ENCODE assay signal across 28 cellular contexts in genomic region chr17:39716073-39716818, GRCh38. TPM values are rescaled to one million over a fixed set of nuclear protein-coding genes. Genes with fewer than 3 reads are reported as not detected.
A peak's percentile ranks its signal among the peaks of the same experiment; 100 is the strongest.
DNase-seq lines count a peak whose midpoint lies in the region; ATAC-seq, FAIRE-seq and TF ChIP-seq lines count a peak whose summit lies in the region.
"Had no signal": no experiment of that assay in that cellular context is flagged by ENCODE, and none has a peak within 500 bp of the region (broad histone marks: within the 10 kb centered on the region; RNA-seq: fewer than 3 reads in every experiment).

No MANE protein-coding gene starts in this region.

- no peak for FAIRE-seq in H1 (lab: Jason Lieb, UNC)
- FAIRE-seq: A549, GM12892, H54, islet of Langerhans had no signal

- no peaks in the 10 kb centered on the region for H3K9me3 Mint-ChIP-seq in T-helper 2 cell treated with Interferon-gamma antibody and Interleukin-4, amounts not matched to agents 5 μg/mL and 100 μg/mL, for 36 hours
- H3K9me3 Mint-ChIP-seq: activated naive CD4-positive, alpha-beta T cell treated with anti-CD3 and anti-CD28 coated beads, Interleukin-2, amount 10 ng/mL, durations not matched to agents 7 days and 5 days; activated T-cell treated with anti-CD3 and anti-CD28 coated beads, Interleukin-2, amount 50 U/mL, for 4 hours; endodermal cell; stimulated activated memory B cell treated with anti-CD40 and anti-IgM and Interleukin-4, amounts not matched to agents 10 μg/mL and 1 μg/mL and 100 μg/mL, for 72 hours had no signal

- no peak overlapping the region for H3K4me3 ChIP-seq in BLaER1
- no peak overlapping the region for H3K4me3 ChIP-seq in H1 (ENCODE audit: extremely low read depth in 1 of 4, insufficient read depth in 2 of 4, low read depth in 3 of 4, low read length in 4 of 4)
- H3K4me3 ChIP-seq in gastrocnemius medialis = no peak overlapping the region
- H3K4me3 ChIP-seq: A549, tibial artery had no signal

- H3K56ac ChIP-seq in H1 (replicated peaks; ENCODE audit: insufficient read length, low read depth, low read length) = no peak overlapping the region

- no peak overlapping the region; the same call in 1 of the 2 replicates for H2BK5ac ChIP-seq in H1 (ENCODE audit: low read depth, low read length)

- CTCF ChIA-PET in H1 (lab: Charles Lee; ENCODE audit: partially characterized antibody) = interaction anchor here (0.8 to 2.7 kb wide), 6 partner anchors 10 to 95 kb away, joined by 3 to 13 read pairs (median 4); partner anchors contain the start of gene MIEN1

- WGBS in H1 (ENCODE audit: extremely low coverage in 1 of 2, insufficient coverage in 1 of 2, insufficient read length in 1 of 2, insufficient replicate concordance in 2 of 2, low coverage in 1 of 2, low lambda C conversion rate in 2 of 2, missing lambda C conversion rate in 1 of 2), 2 experiments = 96% methylated on average over 15 of the region's 15 CpGs; no CpG with 5 or more reads in 1 of the 2 experiments

- DNase-seq in H1 (ENCODE audit: low read depth in 1 of 2, low spot score in 2 of 2) (no peak), left lobe of liver (ENCODE audit: low spot score) (no peak), gastrocnemius medialis (no peak), NCI-H146 (lab: John Stamatoyannopoulos, UW) (no peak), SKM-1 treated with dmso at 0.1 percent for 144 hours (lab: John Stamatoyannopoulos, UW; ENCODE audit: unreplicated experiment) (no peak)
- DNase-seq in T-helper 2 cell treated with Interferon-gamma antibody and Interleukin-4, amounts not matched to agents 5 μg/mL and 100 μg/mL, for 36 hours (ENCODE audit: low spot score) = no peak
- DNase-seq: activated CD4-positive, CD25-positive, alpha-beta regulatory T cell; activated CD8-positive, alpha-beta T cell treated with anti-CD3 and anti-CD28 coated beads, Interleukin-2, amount 10 ng/mL, durations not matched to agents 7 days and 5 days; activated naive CD4-positive, alpha-beta T cell treated with anti-CD3 and anti-CD28 coated beads, Interleukin-2, amount 10 ng/mL, durations not matched to agents 7 days and 5 days; activated T-cell treated with anti-CD3 and anti-CD28 coated beads, Interleukin-2, amount 50 U/mL, for 4 hours; DMS53; endodermal cell; hippocampal formation; NCI-H1436; NCI-H82; PC-3; T-helper 9 cell; tibial artery had no signal

- no peaks in the 10 kb centered on the region for H3K23me2 ChIP-seq in H1 (ENCODE audit: low read depth, low read length)

- H2AK5ac ChIP-seq in H1 (ENCODE audit: low read depth, low read length) = no peak overlapping the region

- in situ Hi-C loops in gastrocnemius medialis (cut with MboI; ENCODE audit: low sequenced_read_pairs in 4 of 4) = no loop called here

- TF ChIP-seq CTCF in H1 (IDR thresholded peaks at IDR 0.05; ENCODE audit: control extremely low read depth in 1 of 3, insufficient read depth in 1 of 3, low read depth in 1 of 3, low read length in 3 of 3) (no peak), gastrocnemius medialis (IDR thresholded peaks at IDR 0.05 in 4 of 5, conservative IDR thresholded peaks at IDR 0.05 in 1 of 5) (no peak)

- H3K9me3 ChIP-seq in BLaER1 (no peaks in the 10 kb centered on the region), H1 (ENCODE audit: insufficient read depth in 2 of 2, low read depth in 1 of 2, low read length in 1 of 2) (no peaks in the 10 kb centered on the region), gastrocnemius medialis (no peaks in the 10 kb centered on the region)
- H3K9me3 ChIP-seq: A549, tibial artery had no signal

- H3K27ac ChIP-seq in BLaER1 = peak overlapping the region; percentile 31; the same call in 1 of the 2 replicates
- H3K27ac ChIP-seq in H1 (ENCODE audit: low read depth, low read length) = 0 out of 2 replicates have a peak overlapping the region, but pooled peaks have one; percentile 47
- H3K27ac ChIP-seq in gastrocnemius medialis = peak overlapping the region in 3 of 4 donors; percentile 5 to 67 (median 52)
- H3K27ac ChIP-seq: A549, tibial artery had no signal

- no peak overlapping the region for H3K18ac ChIP-seq in H1 (ENCODE audit: extremely low read depth, low read length)

- no peak for TF ChIP-seq EP300 in H1 (IDR thresholded peaks at IDR 0.05; ENCODE audit: borderline replicate concordance in 1 of 2, low read depth in 2 of 2, low read length in 2 of 2)

- H3K4me3 Mint-ChIP-seq in T-helper 2 cell treated with Interferon-gamma antibody and Interleukin-4, amounts not matched to agents 5 μg/mL and 100 μg/mL, for 36 hours = no peak overlapping the region
- H3K4me3 Mint-ChIP-seq: activated CD8-positive, alpha-beta T cell treated with anti-CD3 and anti-CD28 coated beads, Interleukin-2, amount 10 ng/mL, durations not matched to agents 7 days and 5 days; activated naive CD4-positive, alpha-beta T cell treated with anti-CD3 and anti-CD28 coated beads, Interleukin-2, amount 10 ng/mL, durations not matched to agents 7 days and 5 days; activated T-cell treated with anti-CD3 and anti-CD28 coated beads, Interleukin-2, amount 50 U/mL, for 4 hours; endodermal cell; stimulated activated memory B cell treated with anti-CD40 and anti-IgM and Interleukin-4, amounts not matched to agents 10 μg/mL and 1 μg/mL and 100 μg/mL, for 72 hours had no signal

- ATAC-seq in left lobe of liver (peak; percentile 6), gastrocnemius medialis (peak in 1 of 2 donors; percentile 40)
- ATAC-seq in activated CD4-positive, CD25-positive, alpha-beta regulatory T cell treated with anti-CD3 and anti-CD28 coated beads, Interleukin-2, amount 50 U/mL, for 24 hours = no peak
- ATAC-seq: activated CD8-positive, alpha-beta T cell treated with anti-CD3 and anti-CD28 coated beads, Interleukin-2, amount 10 ng/mL, durations not matched to agents 7 days and 5 days; activated T-cell treated with anti-CD3 and anti-CD28 coated beads, Interleukin-2, amount 50 U/mL, for 4 hours; stimulated activated memory B cell treated with anti-CD40 and anti-IgM and Interleukin-4, amounts not matched to agents 10 μg/mL and 1 μg/mL and 100 μg/mL, for 72 hours had no signal

- H4K20me1 ChIP-seq in BLaER1 (no peaks in the 10 kb centered on the region), H1 (replicated peaks in 1 of 2; ENCODE audit: control insufficient read depth in 1 of 2, insufficient read depth in 2 of 2, low read length in 2 of 2) (peaks cover 8 to 10% of the 10 kb centered on the region in 2 experiments)

- TF ChIP-seq RAD21 in H1 (IDR thresholded peaks at IDR 0.05 in 1 of 2, conservative IDR thresholded peaks at IDR 0.05 in 1 of 2; ENCODE audit: low read depth in 2 of 2, low read length in 2 of 2) = no peak

- POLR2A ChIA-PET in H1 (lab: Charles Lee; ENCODE audit: partially characterized antibody) = interaction anchor here (0.9 to 4.5 kb wide), 8 partner anchors 9 to 28 kb away, joined by 3 to 23 read pairs (median 4); partner anchors contain the start of genes ERBB2 and MIEN1

- no peaks in the 10 kb centered on the region for H3K36me3 Mint-ChIP-seq in T-helper 2 cell treated with Interferon-gamma antibody and Interleukin-4, amounts not matched to agents 5 μg/mL and 100 μg/mL, for 36 hours (ENCODE audit: low read depth)
- H3K36me3 Mint-ChIP-seq: activated naive CD4-positive, alpha-beta T cell treated with anti-CD3 and anti-CD28 coated beads, Interleukin-2, amount 10 ng/mL, durations not matched to agents 7 days and 5 days; stimulated activated memory B cell treated with anti-CD40 and anti-IgM and Interleukin-4, amounts not matched to agents 10 μg/mL and 1 μg/mL and 100 μg/mL, for 72 hours had no signal

- H3K9ac ChIP-seq in BLaER1 (peak overlapping the region; percentile 45; the same call in 1 of the 2 replicates), H1 (replicated peaks in 1 of 4; ENCODE audit: extremely low read depth in 1 of 4, low read depth in 3 of 4, low read length in 3 of 4) (no peak overlapping the region)

- no peaks in the 10 kb centered on the region for H3K4me1 Mint-ChIP-seq in T-helper 2 cell treated with Interferon-gamma antibody and Interleukin-4, amounts not matched to agents 5 μg/mL and 100 μg/mL, for 36 hours (ENCODE audit: low read depth)
- H3K4me1 Mint-ChIP-seq: activated naive CD4-positive, alpha-beta T cell treated with anti-CD3 and anti-CD28 coated beads, Interleukin-2, amount 10 ng/mL, durations not matched to agents 7 days and 5 days; endodermal cell had no signal

- H3K36me3 ChIP-seq in BLaER1 = no peaks in the 10 kb centered on the region
- peaks cover 45 to 89% (median 72%) of the 10 kb centered on the region in 4 experiments for H3K36me3 ChIP-seq in H1 (ENCODE audit: control insufficient read depth in 2 of 4, insufficient read depth in 4 of 4, low read length in 3 of 4)
- peaks cover 0 to 15% of the 10 kb centered on the region in 2 donors for H3K36me3 ChIP-seq in gastrocnemius medialis

- H2BK12ac ChIP-seq in H1 (ENCODE audit: low read depth, low read length) = no peak overlapping the region

- H3K27me3 ChIP-seq in BLaER1 = no peaks in the 10 kb centered on the region
- no peaks in the 10 kb centered on the region for H3K27me3 ChIP-seq in H1 (replicated peaks in 1 of 4; ENCODE audit: control insufficient read depth in 3 of 4, extremely low read depth in 1 of 4, insufficient read depth in 3 of 4, low read length in 3 of 4)
- H3K27me3 ChIP-seq in gastrocnemius medialis = no peaks in the 10 kb centered on the region
- H3K27me3 ChIP-seq: tibial artery had no signal

- no peak overlapping the region for H3K4ac ChIP-seq in H1 (replicated peaks; ENCODE audit: insufficient read length, low read depth, low read length)

- H3K79me1 ChIP-seq in H1 (ENCODE audit: low read depth, low read length) = no peaks in the 10 kb centered on the region

- H3K14ac ChIP-seq in H1 (ENCODE audit: insufficient read length) = no peak overlapping the region

- H4K91ac ChIP-seq in H1 (replicated peaks; ENCODE audit: insufficient read length, low read length) = no peak overlapping the region

- H3K23ac ChIP-seq in H1 (ENCODE audit: insufficient read length) = no peak overlapping the region

- no peak overlapping the region for H2BK20ac ChIP-seq in H1 (ENCODE audit: low read length)

- TF ChIP-seq POLR2A in H1 (IDR thresholded peaks at IDR 0.05; ENCODE audit: control extremely low read depth in 1 of 2, low read depth in 2 of 2, low read length in 2 of 2) (no peak), gastrocnemius medialis (IDR thresholded peaks at IDR 0.05) (no peak)

- no peak overlapping the region for H2BK15ac ChIP-seq in H1 (ENCODE audit: low read length)

- H3K4me2 ChIP-seq in BLaER1 = peak overlapping the region; percentile 44
- H3K4me2 ChIP-seq in H1 (ENCODE audit: insufficient read depth in 1 of 2, low read depth in 2 of 2, low read length in 2 of 2) = no peak overlapping the region
- H3K4me2 ChIP-seq: A549 had no signal

- H4K8ac ChIP-seq in H1 (ENCODE audit: extremely low read depth, insufficient read depth, low read length) = no peak overlapping the region

- peaks cover 43% of the 10 kb centered on the region for H3K4me1 ChIP-seq in BLaER1
- H3K4me1 ChIP-seq in H1 (replicated peaks in 1 of 4; ENCODE audit: control insufficient read depth in 3 of 4, insufficient read depth in 4 of 4, low read length in 3 of 4) = no peaks in the 10 kb centered on the region
- peaks cover 12 to 13% of the 10 kb centered on the region in 2 donors for H3K4me1 ChIP-seq in gastrocnemius medialis
- H3K4me1 ChIP-seq: A549 had no signal

- H2AFZ ChIP-seq in H1 (ENCODE audit: low read length) = no peak overlapping the region

- intact Hi-C loops in gastrocnemius medialis (cut with DNase I; ENCODE audit: low total_unique reads) = no loop called here

- no peak overlapping the region for H2BK120ac ChIP-seq in H1 (replicated peaks; ENCODE audit: low read depth, low read length)

- no peaks in the 10 kb centered on the region for H3K27me3 Mint-ChIP-seq in T-helper 2 cell treated with Interferon-gamma antibody and Interleukin-4, amounts not matched to agents 5 μg/mL and 100 μg/mL, for 36 hours (ENCODE audit: low read depth)
- H3K27me3 Mint-ChIP-seq: stimulated activated memory B cell treated with anti-CD40 and anti-IgM and Interleukin-4, amounts not matched to agents 10 μg/mL and 1 μg/mL and 100 μg/mL, for 72 hours had no signal

- H3K79me2 ChIP-seq in H1 (ENCODE audit: control insufficient read depth in 1 of 2, insufficient read depth in 2 of 2, low read length in 2 of 2) = peaks cover 0 to 4% of the 10 kb centered on the region in 2 experiments; a peak in 2 of 4 replicates

- no peak overlapping the region for H3K27ac Mint-ChIP-seq in T-helper 2 cell treated with Interferon-gamma antibody and Interleukin-4, amounts not matched to agents 5 μg/mL and 100 μg/mL, for 36 hours
- H3K27ac Mint-ChIP-seq: activated CD8-positive, alpha-beta T cell treated with anti-CD3 and anti-CD28 coated beads, Interleukin-2, amount 10 ng/mL, durations not matched to agents 7 days and 5 days; activated naive CD4-positive, alpha-beta T cell treated with anti-CD3 and anti-CD28 coated beads, Interleukin-2, amount 10 ng/mL, durations not matched to agents 7 days and 5 days; endodermal cell; stimulated activated memory B cell treated with anti-CD40 and anti-IgM and Interleukin-4, amounts not matched to agents 10 μg/mL and 1 μg/mL and 100 μg/mL, for 72 hours had no signal

- H4K5ac ChIP-seq in H1 (ENCODE audit: insufficient read length, low read depth, low read length) = no peak overlapping the region

RNA-seq across cellular contexts. Expression of gene MIEN1, which starts 14.1 kb away (rescaled TPM):
- 29.6 and 30.0 TPM in 2 replicates for total RNA-seq in H1 (2021; fragmentation: NEBNext Ultra II Directional; extraction: Animal tissue kit (Norgen Biotek cat#: 25700))
- 54.9 and 57.9 TPM in 2 replicates for polyA plus RNA-seq in H1 (2011; rRNA removed)
- 54.6 TPM for polyA plus RNA-seq in H1 (2011; cell fraction: cytosol; rRNA removed)
- polyA plus RNA-seq in H1 (2011; cell fraction: nucleus; rRNA removed) = 42.7 TPM
- 37.9 to 58.0 TPM (median 50.9 TPM) in 4 replicates for polyA plus RNA-seq in H1 (2012, experiment 1 of 2)
- polyA plus RNA-seq in H1 (2012, experiment 2 of 2) = 59.0 TPM
- polyA plus RNA-seq in H1 (2013, experiment 1 of 2) = 49.1 TPM
- polyA plus RNA-seq in H1 (2013, experiment 2 of 2) = 49.1 TPM
- polyA minus RNA-seq in H1 (2011; rRNA and poly(A)+ RNA removed) = 20.0 and 21.9 TPM in 2 replicates
- polyA minus RNA-seq in H1 (2011; cell fraction: cytosol; rRNA and poly(A)+ RNA removed) = 19.7 TPM
- 24.2 TPM for polyA minus RNA-seq in H1 (2011; cell fraction: nucleus; rRNA and poly(A)+ RNA removed)
- total RNA-seq in left lobe of liver = 25.2 TPM
- 10 to 100 TPM; 42.8 to 81.9 (median 67.7) TPM for total RNA-seq in gastrocnemius medialis

RNA-seq across cellular contexts. Expression of gene ERBB2, which starts 16.4 kb away (rescaled TPM):
- 394 and 403 TPM in 2 replicates for total RNA-seq in H1 (2021; fragmentation: NEBNext Ultra II Directional; extraction: Animal tissue kit (Norgen Biotek cat#: 25700))
- polyA plus RNA-seq in H1 (2011; rRNA removed) = 183 and 278 TPM in 2 replicates
- polyA plus RNA-seq in H1 (2011; cell fraction: cytosol; rRNA removed) = 174 TPM
- polyA plus RNA-seq in H1 (2011; cell fraction: nucleus; rRNA removed) = 329 TPM
- 181 to 248 TPM (median 223 TPM) in 4 replicates for polyA plus RNA-seq in H1 (2012, experiment 1 of 2)
- 260 TPM for polyA plus RNA-seq in H1 (2012, experiment 2 of 2)
- 199 TPM for polyA plus RNA-seq in H1 (2013, experiment 1 of 2)
- 211 TPM for polyA plus RNA-seq in H1 (2013, experiment 2 of 2)
- polyA minus RNA-seq in H1 (2011; rRNA and poly(A)+ RNA removed) = 255 and 261 TPM in 2 replicates
- polyA minus RNA-seq in H1 (2011; cell fraction: cytosol; rRNA and poly(A)+ RNA removed) = 264 TPM
- 204 TPM for polyA minus RNA-seq in H1 (2011; cell fraction: nucleus; rRNA and poly(A)+ RNA removed)
- total RNA-seq in left lobe of liver (23.1 TPM), gastrocnemius medialis (10 to 100 TPM in 3 of 4 donors, 1 to 10 TPM in 1; 6.0 to 26.4 (median 15.3) TPM)

RNA-seq across cellular contexts. Expression of gene GRB7, which starts 21.5 kb away (rescaled TPM):
- 30.9 and 32.2 TPM in 2 replicates for total RNA-seq in H1 (2021; fragmentation: NEBNext Ultra II Directional; extraction: Animal tissue kit (Norgen Biotek cat#: 25700))
- polyA plus RNA-seq in H1 (2011; rRNA removed) = 41.5 and 61.7 TPM in 2 replicates
- polyA plus RNA-seq in H1 (2011; cell fraction: cytosol; rRNA removed) = 33.0 TPM
- 110 TPM for polyA plus RNA-seq in H1 (2011; cell fraction: nucleus; rRNA removed)
- polyA plus RNA-seq in H1 (2012, experiment 1 of 2) = 31.1 to 38.6 TPM (median 35.7 TPM) in 4 replicates
- 33.5 TPM for polyA plus RNA-seq in H1 (2012, experiment 2 of 2)
- polyA plus RNA-seq in H1 (2013, experiment 1 of 2) = 26.5 TPM
- polyA plus RNA-seq in H1 (2013, experiment 2 of 2) = 24.6 TPM
- 25.6 and 31.4 TPM in 2 replicates for polyA minus RNA-seq in H1 (2011; rRNA and poly(A)+ RNA removed)
- polyA minus RNA-seq in H1 (2011; cell fraction: cytosol; rRNA and poly(A)+ RNA removed) = 25.5 TPM
- 36.4 TPM for polyA minus RNA-seq in H1 (2011; cell fraction: nucleus; rRNA and poly(A)+ RNA removed)
- total RNA-seq in left lobe of liver (12.0 TPM), gastrocnemius medialis (under 1 TPM in 2 of 4 donors, not detected in 2; 0.41 to 0.70 TPM)
- total RNA-seq: cerebellum had no signal
- polyA plus RNA-seq: neural cell had no signal

RNA-seq across cellular contexts. Expression of gene PGAP3, which starts 28.4 kb away (rescaled TPM):
- 18.5 and 21.0 TPM in 2 replicates for total RNA-seq in H1 (2021; fragmentation: NEBNext Ultra II Directional; extraction: Animal tissue kit (Norgen Biotek cat#: 25700))
- polyA plus RNA-seq in H1 (2011; rRNA removed) = 30.7 and 32.2 TPM in 2 replicates
- 26.7 TPM for polyA plus RNA-seq in H1 (2011; cell fraction: cytosol; rRNA removed)
- polyA plus RNA-seq in H1 (2011; cell fraction: nucleus; rRNA removed) = 97.3 TPM
- 16.4 to 26.1 TPM (median 23.6 TPM) in 4 replicates for polyA plus RNA-seq in H1 (2012, experiment 1 of 2)
- polyA plus RNA-seq in H1 (2012, experiment 2 of 2) = 17.3 TPM
- 16.2 TPM for polyA plus RNA-seq in H1 (2013, experiment 1 of 2)
- 14.6 TPM for polyA plus RNA-seq in H1 (2013, experiment 2 of 2)
- 28.0 and 33.0 TPM in 2 replicates for polyA minus RNA-seq in H1 (2011; rRNA and poly(A)+ RNA removed)
- polyA minus RNA-seq in H1 (2011; cell fraction: cytosol; rRNA and poly(A)+ RNA removed) = 11.7 TPM
- 13.7 TPM for polyA minus RNA-seq in H1 (2011; cell fraction: nucleus; rRNA and poly(A)+ RNA removed)
- 23.8 TPM for total RNA-seq in left lobe of liver
- total RNA-seq in gastrocnemius medialis = 1 to 10 TPM; 4.3 to 9.5 (median 6.1) TPM

RNA-seq across cellular contexts. Expression of gene PNMT, which starts 48.0 kb away (rescaled TPM):
- 4.4 and 5.6 TPM in 2 replicates for total RNA-seq in H1 (2021; fragmentation: NEBNext Ultra II Directional; extraction: Animal tissue kit (Norgen Biotek cat#: 25700))
- polyA plus RNA-seq in H1 (2011; rRNA removed) = 10.5 and 10.9 TPM in 2 replicates
- polyA plus RNA-seq in H1 (2011; cell fraction: cytosol; rRNA removed) = 8.1 TPM
- polyA plus RNA-seq in H1 (2011; cell fraction: nucleus; rRNA removed) = 10.0 TPM
- polyA plus RNA-seq in H1 (2012, experiment 1 of 2) = 4.3 to 8.6 TPM (median 7.6 TPM) in 4 replicates
- 5.6 TPM for polyA plus RNA-seq in H1 (2012, experiment 2 of 2)
- 3.4 TPM for polyA plus RNA-seq in H1 (2013, experiment 1 of 2)
- polyA plus RNA-seq in H1 (2013, experiment 2 of 2) = 3.4 TPM
- 0.95 and 1.4 TPM in 2 replicates for polyA minus RNA-seq in H1 (2011; rRNA and poly(A)+ RNA removed)
- 4.9 TPM for polyA minus RNA-seq in H1 (2011; cell fraction: cytosol; rRNA and poly(A)+ RNA removed)
- polyA minus RNA-seq in H1 (2011; cell fraction: nucleus; rRNA and poly(A)+ RNA removed) = 1.7 TPM
- total RNA-seq in left lobe of liver = 0.45 TPM
- 10 to 100 TPM in 1 of 4 donors, 1 to 10 TPM in 3; 2.0 to 11.8 (median 7.1) TPM for total RNA-seq in gastrocnemius medialis
- total RNA-seq: activated CD8-positive, alpha-beta T cell treated with anti-CD3 and anti-CD28 coated beads, Interleukin-2, amount 10 ng/mL, durations not matched to agents 7 days and 5 days; activated T-cell treated with anti-CD3 and anti-CD28 coated beads, Interleukin-2, amount 50 U/mL, for 4 hours; SK-MEL-5 had no signal
- polyA plus RNA-seq: A549 had no signal

Comparison
In these comparisons a context has a peak if more than half of its experiments do, and no peak if none do; other contexts are left out.
1. RNA of gene ERBB2, which starts 16.4 kb away (total RNA-seq): 394 to 403 TPM in H1; 23.1 TPM in left lobe of liver (single experiment) and 6.0 to 26.4 TPM in gastrocnemius medialis; every median in the first group is over 10 times any median in the second.
2. Peak in every context shown above with its lines, with median percentiles within 50 percentile points of each other: H3K27ac ChIP-seq.